8 cellular contexts compared by ENCODE assay signal in genomic region chr7:97005764-97006145, GRCh38. TPM values are rescaled to one million over a fixed set of nuclear protein-coding genes. Genes with fewer than 3 reads are reported as not detected.
DNase-seq lines count a peak whose midpoint lies in the region; ATAC-seq and TF ChIP-seq lines count a peak whose summit lies in the region.

No MANE protein-coding gene starts in this region.

- no peak for ATAC-seq in WTC11

- no peak for TF ChIP-seq POLR2A in testis (IDR thresholded peaks at IDR 0.05)

- H3K9ac ChIP-seq in iPS-18a (ENCODE audit: low read length) (no peak overlapping the region), Karpas-422 (ENCODE audit: low read length) (no peak overlapping the region)

- TF ChIP-seq CTCF in WTC11 (IDR thresholded peaks at IDR 0.05): no peak
- TF ChIP-seq CTCF in testis (IDR thresholded peaks at IDR 0.05): no peak

- H3K36me3 ChIP-seq in iPS-18a (ENCODE audit: control insufficient read depth, low read depth, low read length) (no peaks in the 10 kb centered on the region), testis (ENCODE audit: low read depth, missing control alignments) (no peaks in the 10 kb centered on the region), Karpas-422 (ENCODE audit: insufficient read depth, low read length) (no peaks in the 10 kb centered on the region)

- H3K4me1 ChIP-seq in iPS-18a (ENCODE audit: control insufficient read depth, low read depth, low read length): peaks cover 30% of the 10 kb centered on the region
- peaks cover 3% of the 10 kb centered on the region for H3K4me1 ChIP-seq in testis
- no peaks in the 10 kb centered on the region for H3K4me1 ChIP-seq in Karpas-422 (ENCODE audit: low read length)

- H3K9me2 ChIP-seq in Karpas-422 (replicated peaks; ENCODE audit: insufficient read depth, low read length): no peaks in the 10 kb centered on the region

- POLR2A ChIA-PET in WTC11 (lab: Charles Lee): interaction anchor here (0.6 to 3.1 kb wide), 6 partner anchors 10 to 567 kb away, joined by 3 to 19 read pairs (median 6); no protein-coding TSS in a partner anchor

- H3K27me3 Mint-ChIP-seq in WTC11 (ENCODE audit: low read depth): peaks cover 97% of the 10 kb centered on the region

- H3K36me3 Mint-ChIP-seq in WTC11: peaks cover 3% of the 10 kb centered on the region; the same call in 1 of the 2 replicates

- no peak overlapping the region for H3K27ac Mint-ChIP-seq in WTC11

- intact Hi-C loops in testis (cut with DNase I; ENCODE audit: low total_unique reads): no loop called here

- peaks cover 47% of the 10 kb centered on the region for H3K4me1 Mint-ChIP-seq in WTC11

- CTCF ChIA-PET in WTC11 (lab: Charles Lee): interaction anchor here (0.6 to 3.2 kb wide), 8 partner anchors 9 to 148 kb away, joined by 3 to 31 read pairs (median 10); no protein-coding TSS in a partner anchor

- no peaks in the 10 kb centered on the region for H3K9me3 Mint-ChIP-seq in WTC11

- peak overlapping the region; percentile 47 for H3K4me3 ChIP-seq in iPS-18a (ENCODE audit: low read length)
- peak overlapping the region; percentile 39 to 53 for H3K4me3 ChIP-seq in testis
- no peak overlapping the region for H3K4me3 ChIP-seq in Karpas-422 (ENCODE audit: low read length)

- H3K9me3 ChIP-seq in iPS-18a (ENCODE audit: control insufficient read depth, low read depth, low read length) (peaks cover 5% of the 10 kb centered on the region), testis (no peaks in the 10 kb centered on the region), Karpas-422 (ENCODE audit: low read length) (no peaks in the 10 kb centered on the region)

- 0 to 5% methylated on average over 9 to 20 of the region's 20 CpGs for WGBS in testis, 2 donors

- DNase-seq in activated CD4-positive, alpha-beta T cell treated with anti-CD3 and anti-CD28 coated beads, Interleukin-2, amount 50 U/mL, for 1 hour: peak; percentile 24
- no peak for DNase-seq in activated CD4-positive, alpha-beta T cell treated with anti-CD3 and anti-CD28 coated beads, Interleukin-2, amount 50 U/mL, for 4 hours
- DNase-seq in WTC11 (ENCODE audit: low spot score) (no peak), testis (no peak), AG08396 (ENCODE audit: low spot score) (no peak), medulla oblongata (ENCODE audit: extremely low spot score) (no peak), Karpas-422 (no peak)

- no peak overlapping the region for H2AFZ ChIP-seq in Karpas-422 (ENCODE audit: low read length)

- peak overlapping the region; percentile 73 for H3K4me3 Mint-ChIP-seq in WTC11

- H3K27ac ChIP-seq in iPS-18a (ENCODE audit: low read length) (no peak overlapping the region), testis (peak overlapping the region in 1 of 2 donors; percentile 53), Karpas-422 (ENCODE audit: low read length) (no peak overlapping the region)

- no peak overlapping the region for H3K4me2 ChIP-seq in Karpas-422 (ENCODE audit: low read depth, low read length, poor library complexity, severe bottlenecking)

- peaks cover 95% of the 10 kb centered on the region for H3K27me3 ChIP-seq in iPS-18a (ENCODE audit: control insufficient read depth, insufficient read depth, low read length)
- peaks cover 7% of the 10 kb centered on the region for H3K27me3 ChIP-seq in testis
- no peaks in the 10 kb centered on the region for H3K27me3 ChIP-seq in Karpas-422 (ENCODE audit: low read length)

- H4K20me1 ChIP-seq in Karpas-422 (ENCODE audit: insufficient read depth, low read depth, low read length): no peaks in the 10 kb centered on the region

- H3K79me2 ChIP-seq in Karpas-422 (ENCODE audit: low read length): no peaks in the 10 kb centered on the region

TF ChIP-seq in WTC11, 78 proteins besides CTCF, POLR2A, EP300 and RAD21:
- TF ChIP-seq PRRX2 (CRISPR knock-in tag; IDR thresholded peaks at IDR 0.05): no peak
- TF ChIP-seq USF2 (CRISPR knock-in tag; IDR thresholded peaks at IDR 0.05): no peak
- no peak for TF ChIP-seq ZNF138 (CRISPR knock-in tag; conservative IDR thresholded peaks at IDR 0.05)
- no peak for TF ChIP-seq ZBTB43 (CRISPR knock-in tag; IDR thresholded peaks at IDR 0.05)
- no peak for TF ChIP-seq E2F1 (CRISPR knock-in tag; IDR thresholded peaks at IDR 0.05)

RNA-seq across cellular contexts. Expression of gene DLX6, which starts 0.4 kb away (rescaled TPM):
- 0.09 TPM in 1 of 3 replicates, not detected in the others for total RNA-seq in WTC11 (2021)
- total RNA-seq in testis: 10 to 100 TPM in 1 of 2 donors, 1 to 10 TPM in 1; 7.3 to 10.1 TPM
- polyA plus RNA-seq in testis (ENCODE audit: insufficient read depth, low read depth, low replicate concordance): 6.6 TPM
- total RNA-seq in Karpas-422 (2014; rRNA removed; shearing (Covaris generic); ENCODE audit: low replicate concordance): not detected in 2 replicates

RNA-seq across cellular contexts. Expression of gene DLX5, which starts 18.9 kb away (rescaled TPM):
- total RNA-seq in WTC11 (2021): not detected in 3 replicates
- total RNA-seq in testis: 1 to 10 TPM; 2.3 to 2.6 TPM
- polyA plus RNA-seq in testis (ENCODE audit: insufficient read depth, low read depth, low replicate concordance): 1.3 TPM
- not detected in 2 replicates for total RNA-seq in Karpas-422 (2014; rRNA removed; shearing (Covaris generic); ENCODE audit: low replicate concordance)
